25 cellular contexts compared by ENCODE assay signal in the genomic region with DNA sequence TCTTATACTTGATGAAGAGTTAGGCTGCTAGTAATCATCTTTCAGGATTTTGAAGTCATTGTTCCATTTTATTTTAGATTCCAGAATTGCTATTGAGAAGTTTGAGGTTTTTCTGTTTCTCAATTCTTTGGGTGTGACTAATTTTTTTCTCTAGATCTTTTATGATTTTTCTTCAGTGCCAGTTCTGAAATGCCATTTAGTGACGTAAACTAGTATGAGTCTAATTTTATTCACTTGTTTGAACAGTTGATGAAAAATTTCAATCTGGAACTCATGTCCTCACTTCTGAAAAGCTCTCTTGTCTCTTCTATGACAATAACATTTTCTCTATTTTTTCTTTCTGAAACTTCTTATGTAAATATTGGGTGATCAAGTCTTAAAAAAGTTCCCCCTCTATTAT.
DNase-seq lines count a peak whose midpoint lies in the region; ATAC-seq, FAIRE-seq and TF ChIP-seq lines count a peak whose summit lies in the region.
"Had no signal": no experiment of that assay in that cellular context is flagged by ENCODE, and none has a peak within 500 bp of the region (broad histone marks: within the 10 kb centered on the region; RNA-seq: fewer than 3 reads in every experiment).

No MANE protein-coding gene starts in this region.

- H3K4me2 ChIP-seq in mesendoderm (ENCODE audit: low read length), result no peak overlapping the region
- H3K4me2 ChIP-seq: PC-9 had no signal

- H2BK15ac ChIP-seq in mesendoderm (replicated peaks; ENCODE audit: low read depth), result no peak overlapping the region

- no peak for FAIRE-seq in D721Med (lab: Jason Lieb, UNC)

- H4K8ac ChIP-seq in mesendoderm (ENCODE audit: low read depth, low read length), result no peak overlapping the region

- no peak overlapping the region for H3K9ac ChIP-seq in mesendoderm (ENCODE audit: low read length)

- H2BK120ac ChIP-seq in mesendoderm (ENCODE audit: low read depth, low read length), result no peak overlapping the region

- H2BK5ac ChIP-seq in mesendoderm (ENCODE audit: low read length), result no peak overlapping the region

- H3K23ac ChIP-seq in mesendoderm (ENCODE audit: low read length), result no peak overlapping the region

- H3K27me3 ChIP-seq in upper lobe of left lung (no peaks in the 10 kb centered on the region), mesendoderm (ENCODE audit: insufficient read depth, low read length, poor library complexity) (no peaks in the 10 kb centered on the region)

- no peaks in the 10 kb centered on the region for H3K9me3 ChIP-seq in upper lobe of left lung

- no peaks in the 10 kb centered on the region for H3K79me2 ChIP-seq in mesendoderm (ENCODE audit: control insufficient read depth, insufficient read depth, low read length)

- no peak overlapping the region for H2AK5ac ChIP-seq in mesendoderm (ENCODE audit: low read length)

- no peak overlapping the region for H3K56ac ChIP-seq in mesendoderm (ENCODE audit: low read length)

- H4K5ac ChIP-seq in mesendoderm (ENCODE audit: low read length), result no peak overlapping the region

- H3K4me1 ChIP-seq in upper lobe of left lung (no peaks in the 10 kb centered on the region), mesendoderm (ENCODE audit: control insufficient read depth, low read depth, low read length) (no peaks in the 10 kb centered on the region)

- H3K4ac ChIP-seq in mesendoderm (ENCODE audit: low read depth, low read length), result no peak overlapping the region

- no peak for ATAC-seq in upper lobe of left lung (ENCODE audit: low FRiP score in 2 of 2)
- ATAC-seq: CD8-positive, alpha-beta T cell; HCT116; stimulated activated effector memory CD8-positive, alpha-beta T cell treated with anti-CD3 and anti-CD28 coated beads, Interleukin-12 subunit alpha, Interleukin-12 subunit beta, amount 100 ng/mL, for 72 hours; WTC11 had no signal

- H3K18ac ChIP-seq in mesendoderm (ENCODE audit: low read length), result no peak overlapping the region

- WGBS in upper lobe of left lung, 2 donors, result 77 to 81% methylated on average over 1 of the region's 1 CpG
- WGBS in mesendoderm (ENCODE audit: extremely low coverage, insufficient coverage, low lambda C conversion rate), result no CpG with 5 or more reads among the region's 1 CpG

- H3K27ac ChIP-seq in upper lobe of left lung, result no peak overlapping the region
- H3K27ac ChIP-seq in mesendoderm (ENCODE audit: low read depth, low read length), result no peak overlapping the region
- H3K27ac ChIP-seq: PC-9, SK-N-MC had no signal

- no peak overlapping the region for H3K4me3 ChIP-seq in foreskin fibroblast (ENCODE audit: low read depth in 1 of 2, low read length in 2 of 2)
- H3K4me3 ChIP-seq in upper lobe of left lung, result no peak overlapping the region
- no peak overlapping the region for H3K4me3 ChIP-seq in mesendoderm (ENCODE audit: low read length)
- H3K4me3 ChIP-seq: PC-9, SK-N-MC had no signal

- H3K36me3 ChIP-seq in upper lobe of left lung (no peaks in the 10 kb centered on the region), mesendoderm (ENCODE audit: control insufficient read depth, insufficient read depth, low read length) (no peaks in the 10 kb centered on the region)

- TF ChIP-seq CTCF in foreskin fibroblast (IDR thresholded peaks at IDR 0.05; ENCODE audit: low read depth, low read length), result no peak
- TF ChIP-seq CTCF in upper lobe of left lung (IDR thresholded peaks at IDR 0.05), result no peak
- TF ChIP-seq CTCF in D721Med (IDR thresholded peaks at IDR 0.05; ENCODE audit: insufficient read depth, missing control alignments), result no peak

- DNase-seq in GM03348 (ENCODE audit: low spot score) (peak; percentile 35), amniotic epithelial cell (ENCODE audit: low read depth) (peak; percentile 9), foreskin fibroblast (peak; percentile 40 to 58), NCI-H1092 (lab: John Stamatoyannopoulos, UW) (no peak), upper lobe of left lung (no peak), D721Med (ENCODE audit: insufficient read length, low spot score) (no peak), mesendoderm (no peak)
- DNase-seq: activated CD4-positive, alpha-beta T cell treated with anti-CD3 and anti-CD28 coated beads, Interleukin-2, amount 50 U/mL, for 1 hour; activated effector memory CD4-positive, alpha-beta T cell treated with Interleukin-2 at 50 U/mL for 16 hours; activated T-cell treated with anti-CD3 and anti-CD28 coated beads, Interleukin-2, amount 50 U/mL, for 1 hour; CD8-positive, alpha-beta T cell; mammary epithelial cell; NCI-H1105 treated with DMSO at 0.1 percent for 48 hours; NCI-H2081; NCI-H226; NCI-H526 treated with DMSO at 0.1 percent for 48 hours; nephron progenitor cell; NK-92 treated with Interleukin-12 subunit alpha and Interleukin-12 subunit beta, amount 100 ng/mL, for 24 hours; PC-9; T-helper 1 cell; trophoblast cell had no signal

- TF ChIP-seq POLR2A in upper lobe of left lung (IDR thresholded peaks at IDR 0.05), result no peak

- H3K79me1 ChIP-seq in mesendoderm (ENCODE audit: low read length), result no peaks in the 10 kb centered on the region

- TF ChIP-seq EP300 in upper lobe of left lung (IDR thresholded peaks at IDR 0.05), result no peak

Comparison
In these comparisons a context has a peak if more than half of its experiments do, and no peak if none do; other contexts are left out.
1. DNase-seq: peak in GM03348 (single experiment), amniotic epithelial cell (single experiment) and foreskin fibroblast (2 of 2); none in NCI-H1092 (single experiment), upper lobe of left lung (0 of 2), D721Med (single experiment) and mesendoderm (single experiment).